1 cellular context compared by ENCODE assay signal in the genomic region with DNA sequence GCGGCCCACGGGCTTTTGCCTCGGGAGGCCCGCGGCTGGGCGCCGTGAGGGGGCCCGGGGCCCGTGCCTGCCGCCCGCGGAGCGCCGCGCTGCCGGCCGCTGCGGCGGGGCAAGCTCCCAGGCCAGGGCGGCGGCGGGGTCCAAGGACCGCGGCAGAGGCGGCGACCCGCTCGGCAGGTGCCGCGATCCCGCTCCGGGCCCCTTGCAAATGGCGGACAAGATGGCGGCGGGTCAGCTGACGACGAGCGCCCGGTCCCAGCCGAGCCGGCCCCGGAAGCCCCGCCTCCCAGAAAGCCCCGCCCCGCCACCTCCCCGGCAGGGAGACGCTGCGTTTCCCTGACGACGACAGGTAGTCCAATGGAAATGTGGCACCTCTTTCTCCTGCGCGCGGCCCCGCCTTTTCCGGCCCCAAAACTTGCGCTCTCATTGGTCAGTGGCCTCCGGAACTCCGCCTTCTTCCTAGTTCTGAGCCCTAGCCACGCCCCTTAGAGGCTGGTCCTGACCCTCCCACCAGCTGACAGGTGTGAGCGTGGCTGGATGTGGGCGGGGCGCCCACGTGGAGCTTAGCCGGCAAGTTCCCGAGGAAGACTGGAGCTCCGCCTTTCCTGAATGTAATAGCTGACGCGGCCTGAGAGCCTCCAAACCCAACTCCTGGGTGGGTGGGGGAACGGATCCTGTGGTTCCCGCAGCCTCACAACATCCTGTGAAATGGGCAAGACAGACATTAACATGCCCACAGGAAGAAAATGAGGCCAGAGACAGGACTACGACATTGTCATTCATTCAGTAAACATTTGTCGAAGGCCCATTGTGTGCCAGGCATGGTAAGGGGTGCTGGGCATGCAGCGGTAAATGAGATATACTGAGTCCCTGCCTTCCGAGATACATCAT.
TF ChIP-seq lines count a peak whose summit lies in the region.

A gene (minus strand): TSS at position 228 of the 891 bp plus-strand sequence. CDS start 232 bp downstream, outside the sequence.

TF ChIP-seq in HepG2, 621 proteins besides CTCF, POLR2A, EP300 and RAD21 (continued from another document and continues in another):
- TF ChIP-seq, protein P1, sequence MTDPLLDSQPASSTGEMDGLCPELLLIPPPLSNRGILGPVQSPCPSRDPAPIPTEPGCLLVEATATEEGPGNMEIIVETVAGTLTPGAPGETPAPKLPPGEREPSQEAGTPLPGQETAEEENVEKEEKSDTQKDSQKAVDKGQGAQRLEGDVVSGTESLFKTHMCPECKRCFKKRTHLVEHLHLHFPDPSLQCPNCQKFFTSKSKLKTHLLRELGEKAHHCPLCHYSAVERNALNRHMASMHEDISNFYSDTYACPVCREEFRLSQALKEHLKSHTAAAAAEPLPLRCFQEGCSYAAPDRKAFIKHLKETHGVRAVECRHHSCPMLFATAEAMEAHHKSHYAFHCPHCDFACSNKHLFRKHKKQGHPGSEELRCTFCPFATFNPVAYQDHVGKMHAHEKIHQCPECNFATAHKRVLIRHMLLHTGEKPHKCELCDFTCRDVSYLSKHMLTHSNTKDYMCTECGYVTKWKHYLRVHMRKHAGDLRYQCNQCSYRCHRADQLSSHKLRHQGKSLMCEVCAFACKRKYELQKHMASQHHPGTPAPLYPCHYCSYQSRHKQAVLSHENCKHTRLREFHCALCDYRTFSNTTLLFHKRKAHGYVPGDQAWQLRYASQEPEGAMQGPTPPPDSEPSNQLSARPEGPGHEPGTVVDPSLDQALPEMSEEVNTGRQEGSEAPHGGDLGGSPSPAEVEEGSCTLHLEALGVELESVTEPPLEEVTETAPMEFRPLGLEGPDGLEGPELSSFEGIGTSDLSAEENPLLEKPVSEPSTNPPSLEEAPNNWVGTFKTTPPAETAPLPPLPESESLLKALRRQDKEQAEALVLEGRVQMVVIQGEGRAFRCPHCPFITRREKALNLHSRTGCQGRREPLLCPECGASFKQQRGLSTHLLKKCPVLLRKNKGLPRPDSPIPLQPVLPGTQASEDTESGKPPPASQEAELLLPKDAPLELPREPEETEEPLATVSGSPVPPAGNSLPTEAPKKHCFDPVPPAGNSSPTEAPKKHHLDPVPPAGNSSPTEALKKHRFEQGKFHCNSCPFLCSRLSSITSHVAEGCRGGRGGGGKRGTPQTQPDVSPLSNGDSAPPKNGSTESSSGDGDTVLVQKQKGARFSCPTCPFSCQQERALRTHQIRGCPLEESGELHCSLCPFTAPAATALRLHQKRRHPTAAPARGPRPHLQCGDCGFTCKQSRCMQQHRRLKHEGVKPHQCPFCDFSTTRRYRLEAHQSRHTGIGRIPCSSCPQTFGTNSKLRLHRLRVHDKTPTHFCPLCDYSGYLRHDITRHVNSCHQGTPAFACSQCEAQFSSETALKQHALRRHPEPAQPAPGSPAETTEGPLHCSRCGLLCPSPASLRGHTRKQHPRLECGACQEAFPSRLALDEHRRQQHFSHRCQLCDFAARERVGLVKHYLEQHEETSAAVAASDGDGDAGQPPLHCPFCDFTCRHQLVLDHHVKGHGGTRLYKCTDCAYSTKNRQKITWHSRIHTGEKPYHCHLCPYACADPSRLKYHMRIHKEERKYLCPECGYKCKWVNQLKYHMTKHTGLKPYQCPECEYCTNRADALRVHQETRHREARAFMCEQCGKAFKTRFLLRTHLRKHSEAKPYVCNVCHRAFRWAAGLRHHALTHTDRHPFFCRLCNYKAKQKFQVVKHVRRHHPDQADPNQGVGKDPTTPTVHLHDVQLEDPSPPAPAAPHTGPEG (CRISPR knock-in tag; IDR thresholded peaks at IDR 0.05) = no peak
- peak; percentile 93 for TF ChIP-seq RFX1 (IDR thresholded peaks at IDR 0.05)
- TF ChIP-seq, protein P2, sequence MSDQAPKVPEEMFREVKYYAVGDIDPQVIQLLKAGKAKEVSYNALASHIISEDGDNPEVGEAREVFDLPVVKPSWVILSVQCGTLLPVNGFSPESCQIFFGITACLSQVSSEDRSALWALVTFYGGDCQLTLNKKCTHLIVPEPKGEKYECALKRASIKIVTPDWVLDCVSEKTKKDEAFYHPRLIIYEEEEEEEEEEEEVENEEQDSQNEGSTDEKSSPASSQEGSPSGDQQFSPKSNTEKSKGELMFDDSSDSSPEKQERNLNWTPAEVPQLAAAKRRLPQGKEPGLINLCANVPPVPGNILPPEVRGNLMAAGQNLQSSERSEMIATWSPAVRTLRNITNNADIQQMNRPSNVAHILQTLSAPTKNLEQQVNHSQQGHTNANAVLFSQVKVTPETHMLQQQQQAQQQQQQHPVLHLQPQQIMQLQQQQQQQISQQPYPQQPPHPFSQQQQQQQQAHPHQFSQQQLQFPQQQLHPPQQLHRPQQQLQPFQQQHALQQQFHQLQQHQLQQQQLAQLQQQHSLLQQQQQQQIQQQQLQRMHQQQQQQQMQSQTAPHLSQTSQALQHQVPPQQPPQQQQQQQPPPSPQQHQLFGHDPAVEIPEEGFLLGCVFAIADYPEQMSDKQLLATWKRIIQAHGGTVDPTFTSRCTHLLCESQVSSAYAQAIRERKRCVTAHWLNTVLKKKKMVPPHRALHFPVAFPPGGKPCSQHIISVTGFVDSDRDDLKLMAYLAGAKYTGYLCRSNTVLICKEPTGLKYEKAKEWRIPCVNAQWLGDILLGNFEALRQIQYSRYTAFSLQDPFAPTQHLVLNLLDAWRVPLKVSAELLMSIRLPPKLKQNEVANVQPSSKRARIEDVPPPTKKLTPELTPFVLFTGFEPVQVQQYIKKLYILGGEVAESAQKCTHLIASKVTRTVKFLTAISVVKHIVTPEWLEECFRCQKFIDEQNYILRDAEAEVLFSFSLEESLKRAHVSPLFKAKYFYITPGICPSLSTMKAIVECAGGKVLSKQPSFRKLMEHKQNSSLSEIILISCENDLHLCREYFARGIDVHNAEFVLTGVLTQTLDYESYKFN (CRISPR knock-in tag; conservative IDR thresholded peaks at IDR 0.05) = 0 out of 2 replicates have a peak, but pooled peaks have one; percentile 35
- TF ChIP-seq, protein P3, sequence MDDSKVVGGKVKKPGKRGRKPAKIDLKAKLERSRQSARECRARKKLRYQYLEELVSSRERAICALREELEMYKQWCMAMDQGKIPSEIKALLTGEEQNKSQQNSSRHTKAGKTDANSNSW (CRISPR knock-in tag; IDR thresholded peaks at IDR 0.05; ENCODE audit: borderline replicate concordance) = no peak; the same call in 1 of the 2 replicates
- peak; percentile 77 for TF ChIP-seq ZNF598 (CRISPR knock-in tag; IDR thresholded peaks at IDR 0.05; ENCODE audit: borderline replicate concordance)
- TF ChIP-seq ZNF138 (CRISPR knock-in tag; IDR thresholded peaks at IDR 0.05; ENCODE audit: low read depth) = no peak
- no peak for TF ChIP-seq ZNF790 (CRISPR knock-in tag; IDR thresholded peaks at IDR 0.05; ENCODE audit: borderline replicate concordance)
- TF ChIP-seq MTA3 (CRISPR knock-in tag; IDR thresholded peaks at IDR 0.05) = no peak
- TF ChIP-seq MAF1 (CRISPR knock-in tag; IDR thresholded peaks at IDR 0.05; ENCODE audit: borderline replicate concordance) = no peak
- no peak for TF ChIP-seq EEA1 (CRISPR knock-in tag; IDR thresholded peaks at IDR 0.05; ENCODE audit: borderline replicate concordance)
- no peak for TF ChIP-seq ZNF296 (CRISPR knock-in tag; conservative IDR thresholded peaks at IDR 0.05)
- no peak for TF ChIP-seq ZNF577 (CRISPR knock-in tag; IDR thresholded peaks at IDR 0.05; ENCODE audit: borderline replicate concordance, low read depth)
- no peak for TF ChIP-seq BCL6 (CRISPR knock-in tag; IDR thresholded peaks at IDR 0.05)
- peak; percentile 97 for TF ChIP-seq YY1 (IDR thresholded peaks at IDR 0.05; ENCODE audit: insufficient read depth, insufficient replicate concordance, low read depth, low read length)
- TF ChIP-seq ZNF121 (CRISPR knock-in tag; IDR thresholded peaks at IDR 0.05) = no peak
- no peak for TF ChIP-seq ASH2L (IDR thresholded peaks at IDR 0.05; ENCODE audit: insufficient read length, low read depth, low read length)
- TF ChIP-seq HCFC1 (IDR thresholded peaks at IDR 0.05; ENCODE audit: low read depth, low read length) = no peak; the same call in 1 of the 2 replicates
- TF ChIP-seq PAF1 (CRISPR knock-in tag; IDR thresholded peaks at IDR 0.05) = no peak
- TF ChIP-seq, protein P4, sequence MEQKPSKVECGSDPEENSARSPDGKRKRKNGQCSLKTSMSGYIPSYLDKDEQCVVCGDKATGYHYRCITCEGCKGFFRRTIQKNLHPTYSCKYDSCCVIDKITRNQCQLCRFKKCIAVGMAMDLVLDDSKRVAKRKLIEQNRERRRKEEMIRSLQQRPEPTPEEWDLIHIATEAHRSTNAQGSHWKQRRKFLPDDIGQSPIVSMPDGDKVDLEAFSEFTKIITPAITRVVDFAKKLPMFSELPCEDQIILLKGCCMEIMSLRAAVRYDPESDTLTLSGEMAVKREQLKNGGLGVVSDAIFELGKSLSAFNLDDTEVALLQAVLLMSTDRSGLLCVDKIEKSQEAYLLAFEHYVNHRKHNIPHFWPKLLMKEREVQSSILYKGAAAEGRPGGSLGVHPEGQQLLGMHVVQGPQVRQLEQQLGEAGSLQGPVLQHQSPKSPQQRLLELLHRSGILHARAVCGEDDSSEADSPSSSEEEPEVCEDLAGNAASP (CRISPR knock-in tag; IDR thresholded peaks at IDR 0.05; ENCODE audit: borderline replicate concordance) = peak; percentile 16; the same call in 1 of the 2 replicates
- no peak for TF ChIP-seq ZC3H13 (CRISPR knock-in tag; IDR thresholded peaks at IDR 0.05)
- TF ChIP-seq CHCHD3 (CRISPR knock-in tag; IDR thresholded peaks at IDR 0.05) = no peak
- TF ChIP-seq, protein P5, sequence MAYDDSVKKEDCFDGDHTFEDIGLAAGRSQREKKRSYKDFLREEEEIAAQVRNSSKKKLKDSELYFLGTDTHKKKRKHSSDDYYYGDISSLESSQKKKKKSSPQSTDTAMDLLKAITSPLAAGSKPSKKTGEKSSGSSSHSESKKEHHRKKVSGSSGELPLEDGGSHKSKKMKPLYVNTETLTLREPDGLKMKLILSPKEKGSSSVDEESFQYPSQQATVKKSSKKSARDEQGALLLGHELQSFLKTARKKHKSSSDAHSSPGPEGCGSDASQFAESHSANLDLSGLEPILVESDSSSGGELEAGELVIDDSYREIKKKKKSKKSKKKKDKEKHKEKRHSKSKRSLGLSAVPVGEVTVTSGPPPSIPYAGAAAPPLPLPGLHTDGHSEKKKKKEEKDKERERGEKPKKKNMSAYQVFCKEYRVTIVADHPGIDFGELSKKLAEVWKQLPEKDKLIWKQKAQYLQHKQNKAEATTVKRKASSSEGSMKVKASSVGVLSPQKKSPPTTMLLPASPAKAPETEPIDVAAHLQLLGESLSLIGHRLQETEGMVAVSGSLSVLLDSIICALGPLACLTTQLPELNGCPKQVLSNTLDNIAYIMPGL (CRISPR knock-in tag; IDR thresholded peaks at IDR 0.05; ENCODE audit: borderline replicate concordance in 1 of 2, low read depth in 1 of 2) = peak; percentile 11 to 17; a peak in 1 of 4 replicates
- no peak for TF ChIP-seq ZNF879 (CRISPR knock-in tag; IDR thresholded peaks at IDR 0.05)
- no peak for TF ChIP-seq ZNF34 (CRISPR knock-in tag; IDR thresholded peaks at IDR 0.05; ENCODE audit: borderline replicate concordance)
- TF ChIP-seq CBFB (CRISPR knock-in tag; IDR thresholded peaks at IDR 0.05) = 0 out of 2 replicates have a peak, but pooled peaks have one; percentile 50
- TF ChIP-seq SALL1 (CRISPR knock-in tag; IDR thresholded peaks at IDR 0.05) = peak; percentile 45; the same call in 1 of the 2 replicates
- TF ChIP-seq ZNF652 (CRISPR knock-in tag; IDR thresholded peaks at IDR 0.05; ENCODE audit: borderline replicate concordance, low read depth) = no peak
- TF ChIP-seq ZNF124 (CRISPR knock-in tag; IDR thresholded peaks at IDR 0.05) = peak; percentile 66; the same call in 1 of the 2 replicates
- TF ChIP-seq CEBPB (IDR thresholded peaks at IDR 0.05; ENCODE audit: borderline replicate concordance, low read depth, low read length) = no peak
- TF ChIP-seq, protein P6, sequence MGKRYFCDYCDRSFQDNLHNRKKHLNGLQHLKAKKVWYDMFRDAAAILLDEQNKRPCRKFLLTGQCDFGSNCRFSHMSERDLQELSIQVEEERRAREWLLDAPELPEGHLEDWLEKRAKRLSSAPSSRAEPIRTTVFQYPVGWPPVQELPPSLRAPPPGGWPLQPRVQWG (CRISPR knock-in tag; IDR thresholded peaks at IDR 0.05; ENCODE audit: borderline replicate concordance, low read depth) = no peak
- TF ChIP-seq ZNF224 (CRISPR knock-in tag; IDR thresholded peaks at IDR 0.05) = no peak
- 0 out of 2 replicates have a peak, but pooled peaks have one; percentile 44 for TF ChIP-seq TSC22D2 (CRISPR knock-in tag; IDR thresholded peaks at IDR 0.05; ENCODE audit: borderline replicate concordance)
- TF ChIP-seq STAG1 (CRISPR knock-in tag; IDR thresholded peaks at IDR 0.05) = no peak
- TF ChIP-seq, protein P7, sequence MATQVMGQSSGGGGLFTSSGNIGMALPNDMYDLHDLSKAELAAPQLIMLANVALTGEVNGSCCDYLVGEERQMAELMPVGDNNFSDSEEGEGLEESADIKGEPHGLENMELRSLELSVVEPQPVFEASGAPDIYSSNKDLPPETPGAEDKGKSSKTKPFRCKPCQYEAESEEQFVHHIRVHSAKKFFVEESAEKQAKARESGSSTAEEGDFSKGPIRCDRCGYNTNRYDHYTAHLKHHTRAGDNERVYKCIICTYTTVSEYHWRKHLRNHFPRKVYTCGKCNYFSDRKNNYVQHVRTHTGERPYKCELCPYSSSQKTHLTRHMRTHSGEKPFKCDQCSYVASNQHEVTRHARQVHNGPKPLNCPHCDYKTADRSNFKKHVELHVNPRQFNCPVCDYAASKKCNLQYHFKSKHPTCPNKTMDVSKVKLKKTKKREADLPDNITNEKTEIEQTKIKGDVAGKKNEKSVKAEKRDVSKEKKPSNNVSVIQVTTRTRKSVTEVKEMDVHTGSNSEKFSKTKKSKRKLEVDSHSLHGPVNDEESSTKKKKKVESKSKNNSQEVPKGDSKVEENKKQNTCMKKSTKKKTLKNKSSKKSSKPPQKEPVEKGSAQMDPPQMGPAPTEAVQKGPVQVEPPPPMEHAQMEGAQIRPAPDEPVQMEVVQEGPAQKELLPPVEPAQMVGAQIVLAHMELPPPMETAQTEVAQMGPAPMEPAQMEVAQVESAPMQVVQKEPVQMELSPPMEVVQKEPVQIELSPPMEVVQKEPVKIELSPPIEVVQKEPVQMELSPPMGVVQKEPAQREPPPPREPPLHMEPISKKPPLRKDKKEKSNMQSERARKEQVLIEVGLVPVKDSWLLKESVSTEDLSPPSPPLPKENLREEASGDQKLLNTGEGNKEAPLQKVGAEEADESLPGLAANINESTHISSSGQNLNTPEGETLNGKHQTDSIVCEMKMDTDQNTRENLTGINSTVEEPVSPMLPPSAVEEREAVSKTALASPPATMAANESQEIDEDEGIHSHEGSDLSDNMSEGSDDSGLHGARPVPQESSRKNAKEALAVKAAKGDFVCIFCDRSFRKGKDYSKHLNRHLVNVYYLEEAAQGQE (IDR thresholded peaks at IDR 0.05; ENCODE audit: borderline replicate concordance in 1 of 2, low read depth in 1 of 2, low read length in 2 of 2) = no peak
- TF ChIP-seq ZC3H4 (CRISPR knock-in tag; IDR thresholded peaks at IDR 0.05; ENCODE audit: borderline replicate concordance) = no peak
- TF ChIP-seq, protein P8, sequence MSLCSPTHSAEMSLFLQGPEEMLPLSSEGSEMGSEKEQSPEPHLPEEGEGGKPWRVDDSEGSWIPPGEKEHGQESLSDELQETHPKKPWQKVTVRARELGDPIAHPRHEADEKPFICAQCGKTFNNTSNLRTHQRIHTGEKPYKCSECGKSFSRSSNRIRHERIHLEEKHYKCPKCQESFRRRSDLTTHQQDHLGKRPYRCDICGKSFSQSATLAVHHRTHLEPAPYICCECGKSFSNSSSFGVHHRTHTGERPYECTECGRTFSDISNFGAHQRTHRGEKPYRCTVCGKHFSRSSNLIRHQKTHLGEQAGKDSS (CRISPR knock-in tag; IDR thresholded peaks at IDR 0.05; ENCODE audit: borderline replicate concordance, low read depth) = no peak
- no peak for TF ChIP-seq NAIF1 (CRISPR knock-in tag; IDR thresholded peaks at IDR 0.05; ENCODE audit: borderline replicate concordance)
- no peak for TF ChIP-seq NFE2L2 (IDR thresholded peaks at IDR 0.05; ENCODE audit: low read length)
- TF ChIP-seq TBX2 (CRISPR knock-in tag; IDR thresholded peaks at IDR 0.05; ENCODE audit: borderline replicate concordance) = peak; percentile 77
- no peak for TF ChIP-seq KDM1A (CRISPR knock-in tag; IDR thresholded peaks at IDR 0.05)
- TF ChIP-seq NFYB (CRISPR knock-in tag; IDR thresholded peaks at IDR 0.05) = peak; percentile 85
- no peak for TF ChIP-seq ZNF446 (CRISPR knock-in tag; IDR thresholded peaks at IDR 0.05)
- TF ChIP-seq SRSF1 (optimal IDR thresholded peaks at IDR 0.05; ENCODE audit: low read depth, low read length) = no peak
